16 cellular contexts compared by ENCODE assay signal in the genomic region with DNA sequence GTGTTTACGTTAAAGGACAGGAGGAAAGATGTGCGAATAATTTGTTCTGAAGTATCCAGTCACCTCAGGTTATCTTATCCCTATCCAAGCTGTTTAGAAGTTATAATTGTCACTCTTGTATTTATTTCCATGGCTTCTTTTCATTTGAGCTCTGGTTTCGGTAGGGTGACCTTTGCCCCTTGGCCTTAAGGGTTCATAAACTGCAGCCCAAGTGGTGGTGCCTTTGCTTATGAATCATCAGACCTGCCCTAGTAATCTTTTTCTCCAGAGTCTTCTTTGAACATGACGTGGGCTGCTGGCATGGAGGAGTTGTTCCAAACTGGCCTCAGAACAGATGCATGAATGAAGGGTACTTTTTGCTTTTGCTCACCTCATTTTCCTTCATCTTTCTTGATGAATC. TPM values are rescaled to one million over a fixed set of nuclear protein-coding genes. Genes with fewer than 3 reads are reported as not detected.
DNase-seq lines count a peak whose midpoint lies in the region; ATAC-seq and TF ChIP-seq lines count a peak whose summit lies in the region.
"Had no signal": no experiment of that assay in that cellular context is flagged by ENCODE, and none has a peak within 500 bp of the region (broad histone marks: within the 10 kb centered on the region; RNA-seq: fewer than 3 reads in every experiment).

No MANE protein-coding gene starts in this region.

- H3F3A ChIP-seq in PC-3 (ENCODE audit: low read length, unreplicated experiment) = no peaks in the 10 kb centered on the region

- H3K27me3 ChIP-seq in PC-3 (ENCODE audit: low read length) = no peaks in the 10 kb centered on the region
- H3K27me3 ChIP-seq: BE2C had no signal

- no peaks in the 10 kb centered on the region for H3K4me1 ChIP-seq in PC-3 (ENCODE audit: insufficient read depth, low read length)
- no peaks in the 10 kb centered on the region for H3K4me1 ChIP-seq in mucosa of descending colon (ENCODE audit: low read depth)
- H3K4me1 ChIP-seq: BE2C had no signal

- H3K4me3 ChIP-seq in PC-3 (ENCODE audit: low read length) (no peak overlapping the region), mucosa of descending colon (no peak overlapping the region)

- no peak overlapping the region for H3K9ac ChIP-seq in PC-3 (ENCODE audit: low read length)

- H3K9me3 ChIP-seq in PC-3 (ENCODE audit: low read length) (no peaks in the 10 kb centered on the region), mucosa of descending colon (no peaks in the 10 kb centered on the region)
- H3K9me3 ChIP-seq: BE2C had no signal

- H3K79me2 ChIP-seq in PC-3 (ENCODE audit: low read length) = no peaks in the 10 kb centered on the region

- ATAC-seq in PC-3 = no peak
- peak; percentile 66 for ATAC-seq in mucosa of descending colon
- ATAC-seq in GM21447 (IDR thresholded peaks at IDR 0.05; ENCODE audit: unreplicated experiment) = no peak
- ATAC-seq in HG02678 (IDR thresholded peaks at IDR 0.05; ENCODE audit: unreplicated experiment) = no peak

- H3K4me3 Mint-ChIP-seq in endothelial cell (ENCODE audit: unreplicated experiment) = peak overlapping the region; percentile 14
- no peak overlapping the region for H3K4me3 Mint-ChIP-seq in progenitor cell of endocrine pancreas (ENCODE audit: low read depth)
- H3K4me3 Mint-ChIP-seq: CD4-positive, alpha-beta memory T cell; HFFc6 had no signal

- POLR2A ChIA-PET in PC-3 (lab: Charles Lee; ENCODE audit: unreplicated experiment) = no interaction called here

- CTCF ChIA-PET in PC-3 (lab: Charles Lee) = no interaction called here

- H3K36me3 ChIP-seq in PC-3 (ENCODE audit: low read depth, low read length) (no peaks in the 10 kb centered on the region; the same call in 1 of the 2 replicates), mucosa of descending colon (ENCODE audit: low read depth) (no peaks in the 10 kb centered on the region)
- H3K36me3 ChIP-seq: BE2C had no signal

- no peak for TF ChIP-seq CTCF in PC-3 (conservative IDR thresholded peaks at IDR 0.05; ENCODE audit: low read depth, low read length)
- TF ChIP-seq CTCF in endothelial cell (IDR thresholded peaks at IDR 0.05; ENCODE audit: unreplicated experiment) = no peak
- no peak for TF ChIP-seq CTCF in mucosa of descending colon (IDR thresholded peaks at IDR 0.05)
- no peak for TF ChIP-seq CTCF in progenitor cell of endocrine pancreas (IDR thresholded peaks at IDR 0.05; ENCODE audit: unreplicated experiment)

- H3K27me3 Mint-ChIP-seq in endothelial cell (ENCODE audit: unreplicated experiment) = peaks cover 2% of the 10 kb centered on the region
- H3K27me3 Mint-ChIP-seq in progenitor cell of endocrine pancreas = no peaks in the 10 kb centered on the region
- H3K27me3 Mint-ChIP-seq: CD4-positive, alpha-beta memory T cell had no signal

- H3K27ac ChIP-seq in PC-3 (ENCODE audit: low read length) = no peak overlapping the region
- H3K27ac ChIP-seq: C4-2B had no signal

- H3K36me3 Mint-ChIP-seq in endothelial cell (ENCODE audit: low read depth, unreplicated experiment) (peaks cover 71% of the 10 kb centered on the region), progenitor cell of endocrine pancreas (ENCODE audit: insufficient read depth) (peaks cover 26% of the 10 kb centered on the region)

- no peaks in the 10 kb centered on the region for H3K9me2 ChIP-seq in PC-3 (replicated peaks; ENCODE audit: low read length)

- H3K9me3 Mint-ChIP-seq in endothelial cell (ENCODE audit: unreplicated experiment) (no peaks in the 10 kb centered on the region), progenitor cell of endocrine pancreas (ENCODE audit: low read depth) (no peaks in the 10 kb centered on the region)

- H3K4me1 Mint-ChIP-seq in endothelial cell (ENCODE audit: unreplicated experiment) (peaks cover 7% of the 10 kb centered on the region), progenitor cell of endocrine pancreas (ENCODE audit: low read depth) (no peaks in the 10 kb centered on the region)
- H3K4me1 Mint-ChIP-seq: CD4-positive, alpha-beta memory T cell had no signal

- H3K4me2 ChIP-seq in PC-3 (ENCODE audit: low read length) = no peak overlapping the region

- no peak overlapping the region for H3K27ac Mint-ChIP-seq in endothelial cell (ENCODE audit: unreplicated experiment)
- H3K27ac Mint-ChIP-seq in progenitor cell of endocrine pancreas = no peak overlapping the region
- H3K27ac Mint-ChIP-seq: HFFc6 had no signal

- H4K20me1 ChIP-seq in PC-3 (ENCODE audit: low read length) = no peaks in the 10 kb centered on the region; the same call in 1 of the 2 replicates

- H2AFZ ChIP-seq in PC-3 (ENCODE audit: low read length) = no peak overlapping the region

- intact Hi-C loops in PC-3 (cut with micrococcal nuclease) = no loop called here
- intact Hi-C loops in mucosa of descending colon (cut with DNase I, micrococcal nuclease) = no loop called here

- DNase-seq in PC-3 (no peak), endothelial cell (ENCODE audit: low spot score) (no peak), mucosa of descending colon (peak in 1 of 3 donors; percentile 21), progenitor cell of endocrine pancreas (ENCODE audit: low spot score, unreplicated experiment) (no peak), SHP77 treated with DMSO at 0.1 percent for 48 hours (lab: John Stamatoyannopoulos, UW) (no peak)
- DNase-seq: BE2C; CD4-positive, alpha-beta memory T cell; COR-L47; GDM1; HCEC 1CT; HFFc6; IMR-90 had no signal

- TSS peak; percentile 28 for BruUV-seq in PC-3 (replicated peaks; lab: Mats Ljungman, UMichigan)

RNA-seq across cellular contexts. Expression of gene CRYBB3, which starts 6.5 kb away (rescaled TPM):
- 1.2 TPM in 1 of 2 replicates, not detected in the other for total RNA-seq in PC-3 (2014; rRNA removed)
- total RNA-seq in endothelial cell (ENCODE audit: unreplicated experiment) = 0.97 TPM
- total RNA-seq in mucosa of descending colon = 1 to 10 TPM in 1 of 3 donors, under 1 TPM in 2; 0.82 to 2.9 (median 0.82) TPM
- total RNA-seq in progenitor cell of endocrine pancreas = 0.49 and 1.0 TPM in 2 replicates
- total RNA-seq: CD4-positive, alpha-beta memory T cell; H4; HFFc6; IMR-90 had no signal

RNA-seq across cellular contexts. Expression of gene CRYBB2, which starts 26.3 kb away (rescaled TPM):
- total RNA-seq in PC-3 (2014; rRNA removed) (not detected in 2 replicates), endothelial cell (ENCODE audit: unreplicated experiment) (1.9 TPM), mucosa of descending colon (under 1 TPM in 1 of 3 donors, not detected in 2; 0.84 TPM), progenitor cell of endocrine pancreas (0.81 TPM in 1 of 2 replicates, not detected in the other)
- total RNA-seq: CD4-positive, alpha-beta memory T cell; IMR-90 had no signal
